Comparison of ENCODE assay signal across 8 cellular contexts in the genomic region with DNA sequence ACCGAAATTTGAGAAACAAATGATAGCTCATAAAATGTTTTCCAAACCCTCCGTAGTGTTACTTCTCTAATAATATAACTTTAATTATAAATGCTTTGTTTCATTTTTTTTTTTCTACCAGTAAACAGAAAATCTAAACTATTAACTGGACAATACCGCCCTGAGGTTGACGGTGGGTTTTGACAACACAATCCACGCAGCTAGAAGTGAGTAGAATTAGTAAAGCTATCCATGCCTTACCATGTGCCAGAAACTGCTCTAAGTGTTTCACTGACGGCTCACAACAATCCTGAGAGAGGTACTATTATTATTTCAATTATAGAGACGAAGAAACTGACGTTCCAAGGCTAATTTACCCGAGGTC. TPM values are rescaled to one million over a fixed set of nuclear protein-coding genes. Genes with fewer than 3 reads are reported as not detected.
DNase-seq lines count a peak whose midpoint lies in the region; ATAC-seq and TF ChIP-seq lines count a peak whose summit lies in the region.

No MANE protein-coding gene starts in this region.

- H3K27ac ChIP-seq in RWPE1 = peak overlapping the region; percentile 81
- H3K27ac ChIP-seq in sigmoid colon = peak overlapping the region; percentile 80 to 87 (median 86)

- H3K9me3 ChIP-seq in sigmoid colon = no peaks in the 10 kb centered on the region

- H3K4me3 ChIP-seq in H7 (ENCODE audit: insufficient read depth, low read depth, low read length) (peak overlapping the region; percentile 61), fibroblast of pulmonary artery (replicated peaks; ENCODE audit: low read depth, low read length) (peak overlapping the region; percentile 96), sigmoid colon (peak overlapping the region; percentile 71 to 90 (median 87))

- WGBS in sigmoid colon, 2 donors = 3 to 7% methylated on average over 9 of the region's 9 CpGs

- H3K36me3 ChIP-seq in H7 (replicated peaks; ENCODE audit: control insufficient read depth, insufficient read depth, low read length) (no peaks in the 10 kb centered on the region), sigmoid colon (peaks cover 0 to under 1% (median 0%) of the 10 kb centered on the region in 4 donors)

- peaks cover 3 to 19% (median 9%) of the 10 kb centered on the region in 4 donors for H3K4me1 ChIP-seq in sigmoid colon

- TF ChIP-seq CTCF in RWPE1 (conservative IDR thresholded peaks at IDR 0.05; ENCODE audit: low read depth) = no peak
- no peak for TF ChIP-seq CTCF in fibroblast of pulmonary artery (IDR thresholded peaks at IDR 0.05; ENCODE audit: low read length, missing control alignments)
- no peak for TF ChIP-seq CTCF in sigmoid colon (IDR thresholded peaks at IDR 0.05)

- TF ChIP-seq EP300 in sigmoid colon (IDR thresholded peaks at IDR 0.05) = no peak

- ATAC-seq in GM19023 (IDR thresholded peaks at IDR 0.05; ENCODE audit: unreplicated experiment) = no peak

- intact Hi-C loops in sigmoid colon (cut with DNase I) = loop anchor here (2.0 kb wide), 1 partner anchor 15 kb away; a partner anchor contains a TSS

- POLR2A ChIA-PET in RWPE1 (lab: Yijun Ruan, JAX; ENCODE audit: low non-redundant PET) = interaction anchor here (0.6 kb wide), 1 partner anchor 13 kb away, joined by 3 read pairs; no protein-coding TSS in a partner anchor

- DNase-seq in H7 = no peak
- DNase-seq in RWPE1 (ENCODE audit: low spot score) = peak; percentile 33
- DNase-seq in fibroblast of pulmonary artery (ENCODE audit: low read depth) = no peak
- no peak for DNase-seq in sigmoid colon
- DNase-seq in NCI-H1436 treated with DMSO at 0.1 percent for 48 hours (lab: John Stamatoyannopoulos, UW) = no peak
- no peak for DNase-seq in HPDE6-E6E7 (ENCODE audit: extremely low spot score)
- DNase-seq in DMS53 treated with DMSO at 0.1 percent for 48 hours (lab: John Stamatoyannopoulos, UW; ENCODE audit: unreplicated experiment) = no peak

- TF ChIP-seq POLR2A in sigmoid colon (IDR thresholded peaks at IDR 0.05) = no peak

- no peaks in the 10 kb centered on the region for H3K27me3 ChIP-seq in H7 (ENCODE audit: control insufficient read depth, insufficient read depth, low read length)
- no peaks in the 10 kb centered on the region for H3K27me3 ChIP-seq in sigmoid colon

- CTCF ChIA-PET in RWPE1 (lab: Yijun Ruan, JAX) = interaction anchor here (0.7 kb wide), 1 partner anchor 10 kb away, joined by 3 read pairs; no protein-coding TSS in a partner anchor

RNA-seq across cellular contexts. Expression of a gene that starts 0.4 kb away (rescaled TPM):
- 10.8 and 12.2 TPM in 2 replicates for total RNA-seq in H7 (2014; rRNA removed; shearing (Covaris generic))
- 10 to 100 TPM; 13.9 to 17.1 (median 15.4) TPM for total RNA-seq in sigmoid colon
- 10 to 100 TPM; 16.2 to 20.8 (median 16.7) TPM for polyA plus RNA-seq in sigmoid colon

RNA-seq across cellular contexts. Expression of a gene that starts 15.0 kb away (rescaled TPM):
- 24.9 and 40.2 TPM in 2 replicates for total RNA-seq in H7 (2014; rRNA removed; shearing (Covaris generic))
- 10 to 100 TPM; 30.5 to 35.7 (median 32.2) TPM for total RNA-seq in sigmoid colon
- polyA plus RNA-seq in sigmoid colon = 10 to 100 TPM; 18.6 to 20.4 (median 19.0) TPM
